ENCODE assay signal across 12 cellular contexts in the genomic region with DNA sequence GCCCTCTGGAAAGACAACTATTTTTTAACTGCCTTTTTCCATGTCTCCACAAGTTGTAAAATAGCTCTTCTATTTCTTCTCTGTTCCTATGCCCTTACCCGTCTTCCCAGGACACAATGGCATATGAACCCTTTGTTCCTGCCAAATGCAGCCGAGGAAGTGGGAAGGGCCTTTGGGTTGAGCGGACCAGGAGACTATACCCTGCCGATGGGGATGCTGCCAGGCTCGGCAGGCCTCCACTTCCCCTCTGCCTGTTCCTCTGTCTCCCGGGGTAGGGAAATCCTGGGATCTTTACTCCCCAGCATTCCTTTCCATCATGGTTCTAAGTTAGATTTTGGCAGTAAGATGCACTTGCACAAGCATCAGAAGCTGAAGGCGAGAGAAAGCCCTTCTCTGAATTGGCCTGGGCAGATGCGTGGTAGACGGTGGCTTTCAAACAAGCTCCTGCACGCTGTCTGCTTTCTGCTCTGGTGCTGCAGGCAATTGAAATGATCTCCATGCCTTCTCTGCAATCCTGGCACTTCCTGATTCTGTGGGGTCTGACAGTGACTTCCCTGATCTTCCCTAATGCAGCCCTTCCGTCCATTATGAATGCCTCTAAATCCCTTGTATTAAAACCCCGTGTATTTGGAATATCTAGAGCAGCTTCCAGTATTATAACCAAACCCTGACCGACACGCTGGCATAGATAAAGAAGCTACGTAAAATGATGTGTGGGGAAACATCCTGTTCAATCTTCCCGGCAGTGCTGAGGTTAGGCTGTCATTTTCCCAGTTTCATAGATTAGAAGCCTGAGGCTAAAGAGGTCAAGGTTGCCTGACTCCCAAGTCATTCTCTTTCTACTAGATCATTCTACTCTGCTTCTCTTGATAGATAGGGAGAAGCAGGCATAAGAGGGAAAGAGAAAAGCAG.
DNase-seq lines count a peak whose midpoint lies in the region; ATAC-seq and TF ChIP-seq lines count a peak whose summit lies in the region.
"Had no signal": no experiment of that assay in that cellular context is flagged by ENCODE, and none has a peak within 500 bp of the region (broad histone marks: within the 10 kb centered on the region; RNA-seq: fewer than 3 reads in every experiment).

No MANE protein-coding gene starts in this region.

- H3K9ac ChIP-seq in duodenal mucosa (ENCODE audit: low read depth in 1 of 2, low read length in 2 of 2) = peak overlapping the region in 1 of 2 donors; percentile 63

- H3K27me3 Mint-ChIP-seq in mesothelial cell of epicardium (ENCODE audit: low read depth) = peaks cover 3% of the 10 kb centered on the region

- H3K4me1 ChIP-seq in RWPE2 (ENCODE audit: insufficient read depth, poor library complexity, severe bottlenecking) = peaks cover 48% of the 10 kb centered on the region
- H3K4me1 ChIP-seq in duodenal mucosa (ENCODE audit: control insufficient read depth in 1 of 2, insufficient read depth in 2 of 2, low read length in 2 of 2) = peaks cover 51 to 64% of the 10 kb centered on the region in 2 donors
- peaks cover 50 to 61% of the 10 kb centered on the region in 2 donors for H3K4me1 ChIP-seq in thyroid gland

- no peaks in the 10 kb centered on the region for H3K9me3 Mint-ChIP-seq in mesothelial cell of epicardium

- peaks cover 58% of the 10 kb centered on the region for H3K4me1 Mint-ChIP-seq in mesothelial cell of epicardium

- H3K4me3 Mint-ChIP-seq in mesothelial cell of epicardium = no peak overlapping the region

- WGBS in thyroid gland, 2 donors = 86 to 87% methylated on average over 15 to 16 of the region's 16 CpGs

- H3K27ac ChIP-seq in RWPE2 (ENCODE audit: poor library complexity, severe bottlenecking) (peak overlapping the region; percentile 100), duodenal mucosa (ENCODE audit: low read depth, low read length) (peak overlapping the region; percentile 87), thyroid gland (peak overlapping the region; percentile 80 to 94 (median 91))
- H3K27ac ChIP-seq: WERI-Rb-1 had no signal

- TF ChIP-seq POLR2A in thyroid gland (IDR thresholded peaks at IDR 0.05) = no peak

- H3K27ac Mint-ChIP-seq in mesothelial cell of epicardium = peak overlapping the region; percentile 94

- H3K36me3 ChIP-seq in RWPE2 (ENCODE audit: low read depth) (no peaks in the 10 kb centered on the region), duodenal mucosa (ENCODE audit: control insufficient read depth in 1 of 2, insufficient read depth in 2 of 2, low read length in 2 of 2) (no peaks in the 10 kb centered on the region), thyroid gland (no peaks in the 10 kb centered on the region)
- H3K36me3 ChIP-seq: WERI-Rb-1 had no signal

- no peaks in the 10 kb centered on the region for H3K27me3 ChIP-seq in RWPE2 (ENCODE audit: insufficient read depth, poor library complexity, severe bottlenecking)
- H3K27me3 ChIP-seq in duodenal mucosa (ENCODE audit: control insufficient read depth in 1 of 2, insufficient read depth in 2 of 2, low read length in 2 of 2) = no peaks in the 10 kb centered on the region
- H3K27me3 ChIP-seq in thyroid gland = no peaks in the 10 kb centered on the region

- TF ChIP-seq CTCF in RWPE2 (IDR thresholded peaks at IDR 0.05; ENCODE audit: poor library complexity, severe bottlenecking) (no peak), mesothelial cell of epicardium (IDR thresholded peaks at IDR 0.05; ENCODE audit: unreplicated experiment) (no peak), thyroid gland (IDR thresholded peaks at IDR 0.05) (no peak)

- H3K9me3 ChIP-seq in RWPE2 (ENCODE audit: severe bottlenecking) (no peaks in the 10 kb centered on the region), duodenal mucosa (ENCODE audit: control insufficient read depth in 1 of 2, low read length in 2 of 2) (no peaks in the 10 kb centered on the region), thyroid gland (no peaks in the 10 kb centered on the region)

- intact Hi-C loops in thyroid gland (cut with DNase I) = no loop called here

- ATAC-seq in RWPE2 (ENCODE audit: low read depth) = no peak
- no peak for ATAC-seq in HG02610 (IDR thresholded peaks at IDR 0.05; ENCODE audit: unreplicated experiment)
- ATAC-seq: stimulated activated naive CD8-positive, alpha-beta T cell treated with anti-CD3 and anti-CD28 coated beads, Interleukin-15, Interleukin-2, amounts not matched to agents 100 U/mL and 50 U/mL, for 24 hours had no signal

- no peaks in the 10 kb centered on the region for H3K36me3 Mint-ChIP-seq in mesothelial cell of epicardium

- no peak for DNase-seq in RWPE2 (ENCODE audit: low spot score)
- DNase-seq in mesothelial cell of epicardium (ENCODE audit: low spot score in 2 of 2, unreplicated experiment in 2 of 2) = no peak
- DNase-seq in thyroid gland = no peak
- DNase-seq in NK-92 (lab: John Stamatoyannopoulos, UW; ENCODE audit: unreplicated experiment) = no peak
- no peak for DNase-seq in NCI-H1930 (lab: John Stamatoyannopoulos, UW)
- DNase-seq: activated CD8-positive, alpha-beta memory T cell treated with anti-CD3 and anti-CD28 coated beads, Interleukin-2, amount 50 U/mL, for 48 hours; NCI-H526 treated with DMSO at 0.1 percent for 48 hours; stimulated activated CD4-positive, alpha-beta T cell treated with anti-CD3 and anti-CD28 coated beads, Interleukin-2, amount 100 ng/mL, for 48 hours; stimulated activated naive CD8-positive, alpha-beta T cell treated with anti-CD3 and anti-CD28 coated beads, Interleukin-15, Interleukin-2, amounts not matched to agents 100 U/mL and 50 U/mL, for 24 hours; WERI-Rb-1 had no signal

- H3K4me3 ChIP-seq in RWPE2 (ENCODE audit: severe bottlenecking) (no peak overlapping the region), duodenal mucosa (ENCODE audit: low read depth in 1 of 2, low read length in 2 of 2) (no peak overlapping the region), thyroid gland (replicated peaks in 1 of 3) (no peak overlapping the region)
